In genomic region chr11:68011046-68011943, GRCh38 we compare ENCODE assay signal across 9 cellular contexts. TPM values are rescaled to one million over a fixed set of nuclear protein-coding genes. Genes with fewer than 3 reads are reported as not detected.
DNase-seq lines count a peak whose midpoint lies in the region; ATAC-seq, FAIRE-seq and TF ChIP-seq lines count a peak whose summit lies in the region.
"Had no signal": no experiment of that assay in that cellular context is flagged by ENCODE, and none has a peak within 500 bp of the region (broad histone marks: within the 10 kb centered on the region; RNA-seq: fewer than 3 reads in every experiment).

No MANE protein-coding gene starts in this region.

- no peaks in the 10 kb centered on the region for H3K27me3 ChIP-seq in lung (ENCODE audit: control insufficient read depth, insufficient read depth)
- no peaks in the 10 kb centered on the region for H3K27me3 ChIP-seq in stomach

- H3K27ac ChIP-seq in angular gyrus (ENCODE audit: low read depth, low read length) (peak overlapping the region; percentile 76), lung (ENCODE audit: low read depth in 1 of 2, low read length in 1 of 2) (peak overlapping the region; percentile 29 to 94), stomach (peak overlapping the region; percentile 81 to 94 (median 88))

- no peak for TF ChIP-seq RAD21 in Ishikawa (IDR thresholded peaks at IDR 0.05; ENCODE audit: low read depth)

- peaks cover 5 to 13% of the 10 kb centered on the region in 2 donors for H3K4me1 ChIP-seq in lung (ENCODE audit: control insufficient read depth in 2 of 2, insufficient read depth in 2 of 2, low read length in 2 of 2)
- H3K4me1 ChIP-seq in stomach: peaks cover 70 to 88% (median 80%) of the 10 kb centered on the region in 4 donors

- no peak for DNase-seq in lung (ENCODE audit: low spot score)
- no peak for DNase-seq in stomach
- DNase-seq in AG08396 (ENCODE audit: low spot score): no peak
- DNase-seq in H54 (ENCODE audit: insufficient read length, low spot score): no peak
- no peak for DNase-seq in activated CD4-positive, alpha-beta T cell treated with anti-CD3 and anti-CD28 coated beads, Interleukin-2, amount 50 U/mL, for 4 hours

- TF ChIP-seq EP300 in Ishikawa (IDR thresholded peaks at IDR 0.05; ENCODE audit: borderline replicate concordance) (no peak), stomach (IDR thresholded peaks at IDR 0.05) (no peak)

- no peak for TF ChIP-seq CTCF in lung (IDR thresholded peaks at IDR 0.05; ENCODE audit: control extremely low read depth, extremely low read depth)
- TF ChIP-seq CTCF in stomach (IDR thresholded peaks at IDR 0.05): no peak

- FAIRE-seq in H54 (lab: Jason Lieb, UNC): no peak
- FAIRE-seq: TTC549 had no signal

- no peaks in the 10 kb centered on the region for H3K9me3 ChIP-seq in lung (ENCODE audit: control insufficient read depth in 2 of 2, insufficient read depth in 1 of 2, low read length in 1 of 2)
- no peaks in the 10 kb centered on the region for H3K9me3 ChIP-seq in stomach

- 56 to 66% methylated on average over 16 of the region's 16 CpGs for WGBS in lung, 2 donors
- WGBS in stomach, 5 donors: 72 to 81% (median 78%) methylated on average over 16 of the region's 16 CpGs

- intact Hi-C loops in stomach (cut with DNase I; ENCODE audit: low total_unique reads): no loop called here

- ATAC-seq in lung (ENCODE audit: insufficient read depth, low FRiP score) (no peak), HG03571 (IDR thresholded peaks at IDR 0.05; ENCODE audit: unreplicated experiment) (no peak)

- H3K36me3 ChIP-seq in lung (ENCODE audit: control insufficient read depth in 2 of 2, insufficient read depth in 2 of 2, low read length in 2 of 2) (peaks cover 0 to 4% of the 10 kb centered on the region in 2 donors), stomach (no peaks in the 10 kb centered on the region)

- H3K4me3 ChIP-seq in lung (no peak overlapping the region), stomach (peak overlapping the region; percentile 28 to 44 (median 38))

- TF ChIP-seq POLR2A in stomach (IDR thresholded peaks at IDR 0.05): no peak
- no peak; the same call in 1 of the 2 replicates for TF ChIP-seq POLR2A in H54 (IDR thresholded peaks at IDR 0.05; ENCODE audit: low read depth, low read length)

TF ChIP-seq in Ishikawa, 13 proteins besides CTCF, POLR2A, EP300 and RAD21:
- TF ChIP-seq YY1 (IDR thresholded peaks at IDR 0.05; ENCODE audit: low read depth) (0 out of 2 replicates have a peak, but pooled peaks have one; percentile 35), FOXM1 (IDR thresholded peaks at IDR 0.05; ENCODE audit: borderline replicate concordance, low read depth) (no peak)

RNA-seq across cellular contexts. Expression of gene ALDH3B1, which starts 1.2 kb away (rescaled TPM):
- 100 to 1,000 TPM in 1 of 2 donors, 10 to 100 TPM in 1; 45.6 to 165 TPM for total RNA-seq in lung
- 100 to 1,000 TPM in 1 of 2 donors, 10 to 100 TPM in 1; 73.9 to 107 TPM for polyA plus RNA-seq in lung
- total RNA-seq in stomach: 10 to 100 TPM in 3 of 5 donors, 1 to 10 TPM in 2; 2.9 to 55.0 (median 21.2) TPM
- polyA plus RNA-seq in stomach: 10 to 100 TPM in 2 of 3 donors, 1 to 10 TPM in 1; 6.7 to 13.3 (median 12.7) TPM

RNA-seq across cellular contexts. Expression of gene UNC93B1, which starts 7.4 kb away (rescaled TPM):
- 100 to 1,000 TPM in 1 of 2 donors, 10 to 100 TPM in 1; 44.3 to 124 TPM for total RNA-seq in lung
- 100 to 1,000 TPM in 1 of 2 donors, 10 to 100 TPM in 1; 71.6 to 104 TPM for polyA plus RNA-seq in lung
- 100 to 1,000 TPM in 1 of 5 donors, 10 to 100 TPM in 4; 33.8 to 215 (median 43.6) TPM for total RNA-seq in stomach
- polyA plus RNA-seq in stomach: 10 to 100 TPM; 11.6 to 33.7 (median 15.6) TPM

RNA-seq across cellular contexts. Expression of gene NDUFS8, which starts 19.2 kb away (rescaled TPM):
- 100 to 1,000 TPM in 1 of 2 donors, 10 to 100 TPM in 1; 57.8 to 151 TPM for total RNA-seq in lung
- 100 to 1,000 TPM; 139 to 180 TPM for polyA plus RNA-seq in lung
- total RNA-seq in stomach: 100 to 1,000 TPM in 3 of 5 donors, 10 to 100 TPM in 2; 52.0 to 310 (median 123) TPM
- polyA plus RNA-seq in stomach: 100 to 1,000 TPM; 187 to 263 (median 224) TPM

RNA-seq across cellular contexts. Expression of gene TCIRG1, which starts 27.5 kb away (rescaled TPM):
- total RNA-seq in lung (100 to 1,000 TPM in 1 of 2 donors, 10 to 100 TPM in 1; 70.2 to 322 TPM), stomach (100 to 1,000 TPM in 4 of 5 donors, 10 to 100 TPM in 1; 46.3 to 835 (median 484) TPM)
- polyA plus RNA-seq in lung (100 to 1,000 TPM; 244 to 438 TPM), stomach (100 to 1,000 TPM in 2 of 3 donors, 10 to 100 TPM in 1; 96.7 to 147 (median 111) TPM)
